Comparison of ENCODE assay signal across 19 cellular contexts in genomic region chr10:23120001-23120934, GRCh38. TPM values are rescaled to one million over a fixed set of nuclear protein-coding genes. Genes with fewer than 3 reads are reported as not detected.
DNase-seq lines count a peak whose midpoint lies in the region; ATAC-seq and TF ChIP-seq lines count a peak whose summit lies in the region.
"Had no signal": no experiment of that assay in that cellular context is flagged by ENCODE, and none has a peak within 500 bp of the region (broad histone marks: within the 10 kb centered on the region; RNA-seq: fewer than 3 reads in every experiment).

No MANE protein-coding gene starts in this region.

- intact Hi-C loops in dorsolateral prefrontal cortex (cut with DNase I), result no loop called here
- intact Hi-C loops in posterior cingulate gyrus (cut with DNase I), result no loop called here
- intact Hi-C loops in Right ventricle myocardium inferior (cut with DNase I), result no loop called here

- peak overlapping the region in 3 of 59 donors; percentile 9 to 38 (median 34) for H3K27ac ChIP-seq in dorsolateral prefrontal cortex
- H3K27ac ChIP-seq: A549, KMS-11, SK-N-MC had no signal

- no peaks in the 10 kb centered on the region for H3K4me1 Mint-ChIP-seq in HFFc6 (ENCODE audit: low read depth)

- in situ Hi-C loops in SK-MEL-5 (cut with HindIII; ENCODE audit: low pct_unique_long_range_greater_than_20kb, low sequenced_read_pairs), result no loop called here

- H3K9me3 Mint-ChIP-seq in HFFc6, result no peaks in the 10 kb centered on the region

- H3K4me3 ChIP-seq in dorsolateral prefrontal cortex, result peak overlapping the region in 5 of 59 donors; percentile 7 to 28 (median 13)
- H3K4me3 ChIP-seq: A549, SK-N-MC had no signal

- H3K36me3 Mint-ChIP-seq in HFFc6 (ENCODE audit: low read depth), result peaks cover 9% of the 10 kb centered on the region; the same call in 1 of the 2 replicates

- no peaks in the 10 kb centered on the region; the same call in 1 of the 2 replicates for H3K27me3 Mint-ChIP-seq in HFFc6 (ENCODE audit: insufficient read depth)

- TF ChIP-seq CTCF in dorsolateral prefrontal cortex (IDR thresholded peaks at IDR 0.05 in 54 of 56, conservative IDR thresholded peaks at IDR 0.05 in 2 of 56; ENCODE audit: low read depth in 1 of 56, partially characterized antibody in 56 of 56) (peak in 7 of 56 donors; percentile 13 to 39 (median 25)), HFFc6 (IDR thresholded peaks at IDR 0.05) (no peak)

- H3K27ac Mint-ChIP-seq in HFFc6, result no peak overlapping the region

- H3K4me3 Mint-ChIP-seq in HFFc6, result no peak overlapping the region
- H3K4me3 Mint-ChIP-seq: CD14-positive monocyte had no signal

- DNase-seq in SK-MEL-5 (ENCODE audit: low read depth, low spot score) (peak; percentile 53), dorsolateral prefrontal cortex (peak; percentile 7 to 91 (median 66)), midbrain (lab: John Stamatoyannopoulos, UW) (peak; percentile 82), posterior cingulate gyrus (peak in 8 of 10 donors; percentile 36 to 94 (median 66)), HFFc6 (no peak), Right ventricle myocardium inferior (ENCODE audit: missing footprints) (no peak)
- DNase-seq in activated CD4-positive, alpha-beta T cell treated with anti-CD3 and anti-CD28 coated beads, Interleukin-2, amount 50 U/mL, for 48 hours, result no peak
- DNase-seq: COR-L47, DMS153, NCI-H146, NCI-H2081, NCI-H510A treated with DMSO at 0.1 percent for 48 hours, NCI-H82 had no signal

- ATAC-seq in Right ventricle myocardium inferior (no peak), HG03045 (IDR thresholded peaks at IDR 0.05; ENCODE audit: unreplicated experiment) (no peak)
- ATAC-seq: A549, HepG2 had no signal

- H3K27me3 ChIP-seq in dorsolateral prefrontal cortex, result no peaks in the 10 kb centered on the region

RNA-seq across cellular contexts. Expression of gene MSRB2, which starts 24.9 kb away (rescaled TPM):
- total RNA-seq in SK-MEL-5 (2014; rRNA removed; shearing (Covaris generic)), result 26.5 and 27.5 TPM in 2 replicates
- polyA plus RNA-seq in SK-MEL-5 (2015; cell fraction: cytosol; rRNA removed), result 19.3 and 22.6 TPM in 2 replicates
- 0.38 and 5.4 TPM in 2 replicates for polyA plus RNA-seq in SK-MEL-5 (2015; cell fraction: nucleus; rRNA removed)
- total RNA-seq in dorsolateral prefrontal cortex (10 to 100 TPM; 18.8 to 48.7 (median 33.9) TPM), Right ventricle myocardium inferior (171 TPM)
- 10 to 100 TPM; 23.5 to 31.2 (median 26.2) TPM for total RNA-seq in HFFc6 (2021; fragmentation: NEBNext Ultra II Directional; extraction: Animal tissue kit (Norgen Biotek cat#: 25700))

Comparison
In these comparisons a context has a peak if more than half of its experiments do, and no peak if none do; other contexts are left out.
1. DNase-seq: peak in SK-MEL-5 (single experiment), dorsolateral prefrontal cortex (10 of 10), midbrain (single experiment) and posterior cingulate gyrus (8 of 10); none in HFFc6 (single experiment), Right ventricle myocardium inferior (single experiment) and activated CD4-positive, alpha-beta T cell treated with anti-CD3 and anti-CD28 coated beads, Interleukin-2, amount 50 U/mL, for 48 hours (0 of 2).